1 cellular context compared by ENCODE assay signal in genomic region chr20:37505263-37506165, GRCh38.
TF ChIP-seq lines count a peak whose summit lies in the region.

No MANE protein-coding gene starts in this region.

TF ChIP-seq in HepG2, 621 proteins besides CTCF, POLR2A, EP300 and RAD21 (continued from another document and continues in another):
- no peak for TF ChIP-seq LRRFIP1 (CRISPR knock-in tag; conservative IDR thresholded peaks at IDR 0.05)
- TF ChIP-seq SSRP1 (CRISPR knock-in tag; IDR thresholded peaks at IDR 0.05): no peak
- no peak for TF ChIP-seq SNRNP70 (IDR thresholded peaks at IDR 0.05; ENCODE audit: low read depth, low read length)
- TF ChIP-seq, protein P1, sequence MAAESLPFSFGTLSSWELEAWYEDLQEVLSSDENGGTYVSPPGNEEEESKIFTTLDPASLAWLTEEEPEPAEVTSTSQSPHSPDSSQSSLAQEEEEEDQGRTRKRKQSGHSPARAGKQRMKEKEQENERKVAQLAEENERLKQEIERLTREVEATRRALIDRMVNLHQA (CRISPR knock-in tag; IDR thresholded peaks at IDR 0.05): no peak
- TF ChIP-seq ZNF446 (CRISPR knock-in tag; IDR thresholded peaks at IDR 0.05): no peak
- peak; percentile 20; the same call in 1 of the 2 replicates for TF ChIP-seq SKIL (CRISPR knock-in tag; IDR thresholded peaks at IDR 0.05; ENCODE audit: borderline replicate concordance)
- no peak for TF ChIP-seq ZBTB14 (CRISPR knock-in tag; IDR thresholded peaks at IDR 0.05)
- peak; percentile 4; the same call in 1 of the 2 replicates for TF ChIP-seq ZBTB7B (CRISPR knock-in tag; IDR thresholded peaks at IDR 0.05)
- TF ChIP-seq ZNF468 (CRISPR knock-in tag; IDR thresholded peaks at IDR 0.05): no peak
- TF ChIP-seq ATF4 (CRISPR knock-in tag; IDR thresholded peaks at IDR 0.05): 0 out of 4 replicates have a peak, but pooled peaks of 1 of the 2 experiments have one; percentile 26
- TF ChIP-seq, protein P2, sequence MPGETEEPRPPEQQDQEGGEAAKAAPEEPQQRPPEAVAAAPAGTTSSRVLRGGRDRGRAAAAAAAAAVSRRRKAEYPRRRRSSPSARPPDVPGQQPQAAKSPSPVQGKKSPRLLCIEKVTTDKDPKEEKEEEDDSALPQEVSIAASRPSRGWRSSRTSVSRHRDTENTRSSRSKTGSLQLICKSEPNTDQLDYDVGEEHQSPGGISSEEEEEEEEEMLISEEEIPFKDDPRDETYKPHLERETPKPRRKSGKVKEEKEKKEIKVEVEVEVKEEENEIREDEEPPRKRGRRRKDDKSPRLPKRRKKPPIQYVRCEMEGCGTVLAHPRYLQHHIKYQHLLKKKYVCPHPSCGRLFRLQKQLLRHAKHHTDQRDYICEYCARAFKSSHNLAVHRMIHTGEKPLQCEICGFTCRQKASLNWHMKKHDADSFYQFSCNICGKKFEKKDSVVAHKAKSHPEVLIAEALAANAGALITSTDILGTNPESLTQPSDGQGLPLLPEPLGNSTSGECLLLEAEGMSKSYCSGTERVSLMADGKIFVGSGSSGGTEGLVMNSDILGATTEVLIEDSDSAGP (CRISPR knock-in tag; IDR thresholded peaks at IDR 0.05; ENCODE audit: borderline replicate concordance): 0 out of 2 replicates have a peak, but pooled peaks have one; percentile 15
- TF ChIP-seq ZNF274 (CRISPR knock-in tag; IDR thresholded peaks at IDR 0.05): no peak
- TF ChIP-seq ZSCAN29 (CRISPR knock-in tag; conservative IDR thresholded peaks at IDR 0.05): no peak
- no peak for TF ChIP-seq SPEN (CRISPR knock-in tag; IDR thresholded peaks at IDR 0.05; ENCODE audit: low read depth)
- TF ChIP-seq, protein P3, sequence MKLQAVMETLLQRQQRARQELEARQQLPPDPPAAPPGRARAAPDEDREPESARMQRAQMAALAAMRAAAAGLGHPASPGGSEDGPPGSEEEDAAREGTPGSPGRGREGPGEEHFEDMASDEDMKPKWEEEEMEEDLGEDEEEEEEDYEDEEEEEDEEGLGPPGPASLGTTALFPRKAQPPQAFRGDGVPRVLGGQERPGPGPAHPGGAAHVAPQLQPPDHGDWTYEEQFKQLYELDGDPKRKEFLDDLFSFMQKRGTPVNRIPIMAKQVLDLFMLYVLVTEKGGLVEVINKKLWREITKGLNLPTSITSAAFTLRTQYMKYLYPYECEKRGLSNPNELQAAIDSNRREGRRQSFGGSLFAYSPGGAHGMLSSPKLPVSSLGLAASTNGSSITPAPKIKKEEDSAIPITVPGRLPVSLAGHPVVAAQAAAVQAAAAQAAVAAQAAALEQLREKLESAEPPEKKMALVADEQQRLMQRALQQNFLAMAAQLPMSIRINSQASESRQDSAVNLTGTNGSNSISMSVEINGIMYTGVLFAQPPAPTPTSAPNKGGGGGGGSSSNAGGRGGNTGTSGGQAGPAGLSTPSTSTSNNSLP (IDR thresholded peaks at IDR 0.05; ENCODE audit: low read depth, low read length): peak; percentile 67
- TF ChIP-seq ZNF292 (CRISPR knock-in tag; IDR thresholded peaks at IDR 0.05; ENCODE audit: borderline replicate concordance, low read depth): peak; percentile 32; the same call in 1 of the 2 replicates
- TF ChIP-seq YEATS4 (CRISPR knock-in tag; IDR thresholded peaks at IDR 0.05; ENCODE audit: borderline replicate concordance): no peak
- TF ChIP-seq HMG20A (CRISPR knock-in tag; IDR thresholded peaks at IDR 0.05; ENCODE audit: borderline replicate concordance): 0 out of 2 replicates have a peak, but pooled peaks have one; percentile 17
- no peak for TF ChIP-seq THYN1 (CRISPR knock-in tag; IDR thresholded peaks at IDR 0.05; ENCODE audit: borderline replicate concordance, low read depth)
- TF ChIP-seq FOXP1 (IDR thresholded peaks at IDR 0.05): no peak
- 0 out of 2 replicates have a peak, but pooled peaks have one; percentile 7 for TF ChIP-seq FOXP1 (CRISPR knock-in tag; IDR thresholded peaks at IDR 0.05)
- TF ChIP-seq ZNF687 (CRISPR knock-in tag; IDR thresholded peaks at IDR 0.05): peak; percentile 20; the same call in 1 of the 2 replicates
- 0 out of 2 replicates have a peak, but pooled peaks have one; percentile 37 for TF ChIP-seq ZNF556 (CRISPR knock-in tag; IDR thresholded peaks at IDR 0.05; ENCODE audit: borderline replicate concordance)
- TF ChIP-seq ZBED4 (CRISPR knock-in tag; IDR thresholded peaks at IDR 0.05; ENCODE audit: borderline replicate concordance): 0 out of 2 replicates have a peak, but pooled peaks have one; percentile 11
- TF ChIP-seq ZSCAN20 (CRISPR knock-in tag; IDR thresholded peaks at IDR 0.05; ENCODE audit: borderline replicate concordance): no peak
- 0 out of 2 replicates have a peak, but pooled peaks have one; percentile 18 for TF ChIP-seq NCOA1 (CRISPR knock-in tag; IDR thresholded peaks at IDR 0.05)
- TF ChIP-seq ATRX (CRISPR knock-in tag; IDR thresholded peaks at IDR 0.05; ENCODE audit: borderline replicate concordance): no peak
- TF ChIP-seq ZNF589 (CRISPR knock-in tag; conservative IDR thresholded peaks at IDR 0.05): no peak
- TF ChIP-seq ZNF570 (CRISPR knock-in tag; IDR thresholded peaks at IDR 0.05; ENCODE audit: borderline replicate concordance): no peak
- peak; percentile 79; the same call in 1 of the 2 replicates for TF ChIP-seq PITX1 (CRISPR knock-in tag; IDR thresholded peaks at IDR 0.05)
- TF ChIP-seq RARA (CRISPR knock-in tag; IDR thresholded peaks at IDR 0.05): peak; percentile 68
- TF ChIP-seq BCL6 (CRISPR knock-in tag; IDR thresholded peaks at IDR 0.05): peak; percentile 99
- 0 out of 2 replicates have a peak, but pooled peaks have one; percentile 25 for TF ChIP-seq DMAP1 (CRISPR knock-in tag; IDR thresholded peaks at IDR 0.05)
- TF ChIP-seq THRA (CRISPR knock-in tag; IDR thresholded peaks at IDR 0.05; ENCODE audit: borderline replicate concordance): peak; percentile 7; the same call in 1 of the 2 replicates
- TF ChIP-seq, protein P4, sequence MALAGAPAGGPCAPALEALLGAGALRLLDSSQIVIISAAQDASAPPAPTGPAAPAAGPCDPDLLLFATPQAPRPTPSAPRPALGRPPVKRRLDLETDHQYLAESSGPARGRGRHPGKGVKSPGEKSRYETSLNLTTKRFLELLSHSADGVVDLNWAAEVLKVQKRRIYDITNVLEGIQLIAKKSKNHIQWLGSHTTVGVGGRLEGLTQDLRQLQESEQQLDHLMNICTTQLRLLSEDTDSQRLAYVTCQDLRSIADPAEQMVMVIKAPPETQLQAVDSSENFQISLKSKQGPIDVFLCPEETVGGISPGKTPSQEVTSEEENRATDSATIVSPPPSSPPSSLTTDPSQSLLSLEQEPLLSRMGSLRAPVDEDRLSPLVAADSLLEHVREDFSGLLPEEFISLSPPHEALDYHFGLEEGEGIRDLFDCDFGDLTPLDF (CRISPR knock-in tag; IDR thresholded peaks at IDR 0.05): no peak
